In genomic region chr22:31509041-31509440, GRCh38 we compare ENCODE assay signal across 11 cellular contexts.
"Had no signal": no experiment of that assay in that cellular context is flagged by ENCODE, and none has a peak within 500 bp of the region (broad histone marks: within the 10 kb centered on the region; RNA-seq: fewer than 3 reads in every experiment).

No MANE protein-coding gene starts in this region.

- H3K9me3 ChIP-seq: gastroesophageal sphincter had no signal

- H3K9me3 Mint-ChIP-seq: stimulated activated memory B cell treated with anti-CD40 and anti-IgM and Interleukin-4, amounts not matched to agents 10 μg/mL and 1 μg/mL and 100 μg/mL, for 72 hours had no signal

- H3K4me3 Mint-ChIP-seq: nephron progenitor cell; stimulated activated memory B cell treated with anti-CD40 and anti-IgM and Interleukin-4, amounts not matched to agents 10 μg/mL and 1 μg/mL and 100 μg/mL, for 72 hours had no signal

- H3K36me3 ChIP-seq: cardiac muscle cell had no signal

- DNase-seq: activated effector memory CD4-positive, alpha-beta T cell treated with anti-CD3 and anti-CD28 coated beads, Interleukin-2, amount 50 U/mL, for 16 hours; kidney; left ventricle myocardium inferior; mesenchymal stem cell; nephron progenitor cell; SHP77; T-helper 2 cell; trophoblast cell had no signal

- H3K4me3 ChIP-seq: cardiac muscle cell, gastroesophageal sphincter, left ventricle myocardium inferior had no signal

- H3K27me3 ChIP-seq: cardiac muscle cell, gastroesophageal sphincter had no signal

- ATAC-seq: gastroesophageal sphincter; stimulated activated memory B cell treated with anti-CD40 and anti-IgM and Interleukin-4, amounts not matched to agents 10 μg/mL and 1 μg/mL and 100 μg/mL, for 72 hours had no signal

- H3K27ac Mint-ChIP-seq: nephron progenitor cell; stimulated activated memory B cell treated with anti-CD40 and anti-IgM and Interleukin-4, amounts not matched to agents 10 μg/mL and 1 μg/mL and 100 μg/mL, for 72 hours had no signal

- H3K27me3 Mint-ChIP-seq: stimulated activated memory B cell treated with anti-CD40 and anti-IgM and Interleukin-4, amounts not matched to agents 10 μg/mL and 1 μg/mL and 100 μg/mL, for 72 hours had no signal

- H3K4me1 ChIP-seq: gastroesophageal sphincter, left ventricle myocardium inferior had no signal

- H3K27ac ChIP-seq: cardiac muscle cell, gastroesophageal sphincter, left ventricle myocardium inferior had no signal
